ENCODE assay signal across 1 cellular context in the genomic region with DNA sequence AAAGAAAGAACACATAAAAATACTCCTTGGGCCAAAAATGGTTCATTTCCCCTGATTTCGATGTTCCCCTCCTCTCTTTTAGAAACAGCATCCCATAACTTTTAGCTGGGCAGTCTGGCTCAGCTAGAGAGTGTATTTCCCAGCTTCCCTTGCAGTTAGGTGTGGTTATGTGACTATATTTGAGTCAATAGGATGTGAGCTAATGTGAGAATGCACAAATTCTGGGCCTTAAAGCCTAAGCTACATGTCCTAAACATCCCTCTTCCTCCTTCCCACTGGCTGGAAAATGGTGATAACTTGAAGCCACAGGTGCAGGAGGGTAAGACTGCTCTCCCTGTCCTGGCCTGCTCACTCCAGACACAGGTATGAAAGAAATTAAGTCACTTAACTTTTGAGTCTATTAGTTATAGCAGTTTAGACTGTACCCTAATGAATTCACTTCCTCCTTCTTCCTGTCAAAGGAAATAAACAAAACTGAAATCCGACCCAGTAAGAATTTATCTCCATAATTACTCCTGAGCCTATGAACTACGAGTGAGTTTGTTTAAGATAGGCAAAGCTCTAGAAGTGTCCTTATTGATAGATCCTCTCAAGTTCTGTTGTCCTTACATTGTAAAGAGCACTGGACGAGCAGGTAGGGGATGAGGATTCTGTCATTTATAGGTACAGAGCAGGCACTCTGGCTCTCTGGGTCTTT.
TF ChIP-seq lines count a peak whose summit lies in the region.

No MANE protein-coding gene starts in this region.

TF ChIP-seq in HCT116, 20 proteins besides CTCF, POLR2A, EP300 and RAD21 (continued from another document):
- TF ChIP-seq, protein P1, sequence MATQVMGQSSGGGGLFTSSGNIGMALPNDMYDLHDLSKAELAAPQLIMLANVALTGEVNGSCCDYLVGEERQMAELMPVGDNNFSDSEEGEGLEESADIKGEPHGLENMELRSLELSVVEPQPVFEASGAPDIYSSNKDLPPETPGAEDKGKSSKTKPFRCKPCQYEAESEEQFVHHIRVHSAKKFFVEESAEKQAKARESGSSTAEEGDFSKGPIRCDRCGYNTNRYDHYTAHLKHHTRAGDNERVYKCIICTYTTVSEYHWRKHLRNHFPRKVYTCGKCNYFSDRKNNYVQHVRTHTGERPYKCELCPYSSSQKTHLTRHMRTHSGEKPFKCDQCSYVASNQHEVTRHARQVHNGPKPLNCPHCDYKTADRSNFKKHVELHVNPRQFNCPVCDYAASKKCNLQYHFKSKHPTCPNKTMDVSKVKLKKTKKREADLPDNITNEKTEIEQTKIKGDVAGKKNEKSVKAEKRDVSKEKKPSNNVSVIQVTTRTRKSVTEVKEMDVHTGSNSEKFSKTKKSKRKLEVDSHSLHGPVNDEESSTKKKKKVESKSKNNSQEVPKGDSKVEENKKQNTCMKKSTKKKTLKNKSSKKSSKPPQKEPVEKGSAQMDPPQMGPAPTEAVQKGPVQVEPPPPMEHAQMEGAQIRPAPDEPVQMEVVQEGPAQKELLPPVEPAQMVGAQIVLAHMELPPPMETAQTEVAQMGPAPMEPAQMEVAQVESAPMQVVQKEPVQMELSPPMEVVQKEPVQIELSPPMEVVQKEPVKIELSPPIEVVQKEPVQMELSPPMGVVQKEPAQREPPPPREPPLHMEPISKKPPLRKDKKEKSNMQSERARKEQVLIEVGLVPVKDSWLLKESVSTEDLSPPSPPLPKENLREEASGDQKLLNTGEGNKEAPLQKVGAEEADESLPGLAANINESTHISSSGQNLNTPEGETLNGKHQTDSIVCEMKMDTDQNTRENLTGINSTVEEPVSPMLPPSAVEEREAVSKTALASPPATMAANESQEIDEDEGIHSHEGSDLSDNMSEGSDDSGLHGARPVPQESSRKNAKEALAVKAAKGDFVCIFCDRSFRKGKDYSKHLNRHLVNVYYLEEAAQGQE (IDR thresholded peaks at IDR 0.05; ENCODE audit: low read depth): no peak
- TF ChIP-seq EZH2phosphoT487 (IDR thresholded peaks at IDR 0.05; ENCODE audit: borderline replicate concordance): no peak
- no peak for TF ChIP-seq POLR2AphosphoS5 (IDR thresholded peaks at IDR 0.05; ENCODE audit: low read depth, low read length)
- no peak for TF ChIP-seq JUND (IDR thresholded peaks at IDR 0.05)
- TF ChIP-seq YY1 (IDR thresholded peaks at IDR 0.05; ENCODE audit: extremely low read depth, insufficient replicate concordance, low read depth, low read length): no peak
